Comparison of ENCODE assay signal across 1 cellular context in the genomic region with DNA sequence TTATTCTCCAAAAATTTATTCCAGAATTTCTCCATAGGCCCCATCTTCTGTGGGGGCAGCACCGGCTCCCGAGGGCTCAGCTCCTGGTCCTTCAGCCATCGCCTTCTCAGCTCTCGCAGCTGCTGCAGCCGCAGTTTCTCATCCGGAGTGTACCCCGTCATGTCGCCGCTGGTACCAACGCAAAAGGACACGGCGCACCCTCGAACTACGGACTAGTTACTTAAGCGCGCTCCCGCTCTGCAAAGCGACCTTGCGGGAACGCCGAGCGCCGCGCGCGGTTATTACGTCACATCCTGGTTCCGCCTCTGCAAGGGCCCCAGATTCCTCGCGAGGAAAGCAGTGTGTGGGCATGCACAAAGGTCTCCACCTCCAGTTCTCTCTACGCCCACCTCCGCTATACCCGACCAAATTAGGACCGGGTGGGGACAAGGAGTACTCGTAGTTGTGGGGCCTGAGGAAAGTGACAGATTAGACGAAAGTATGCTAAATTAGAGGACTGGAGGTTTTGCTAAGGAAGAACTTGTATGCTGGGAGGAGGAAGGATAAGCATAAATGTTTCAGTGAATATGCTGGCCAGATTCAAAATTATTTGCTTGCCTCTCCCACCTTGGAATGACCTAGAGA.
TF ChIP-seq lines count a peak whose summit lies in the region.

NDUFB6 (minus strand) TSS at position 260 of the 624 bp plus-strand sequence; CDS start at position 161, 99 bp downstream.

TF ChIP-seq in HepG2, 621 proteins besides CTCF, POLR2A, EP300 and RAD21 (continued from another document and continues in another):
- 0 out of 2 replicates have a peak, but pooled peaks have one; percentile 21 for TF ChIP-seq ZNF761 (CRISPR knock-in tag; conservative IDR thresholded peaks at IDR 0.05)
- TF ChIP-seq ZFP36L2 (CRISPR knock-in tag; IDR thresholded peaks at IDR 0.05) = no peak
- peak; percentile 31; the same call in 1 of the 2 replicates for TF ChIP-seq NCOA2 (CRISPR knock-in tag; IDR thresholded peaks at IDR 0.05)
- peak; percentile 95 for TF ChIP-seq ASH2L (IDR thresholded peaks at IDR 0.05; ENCODE audit: insufficient read length, low read depth, low read length)
- 0 out of 2 replicates have a peak, but pooled peaks have one; percentile 42 for TF ChIP-seq ZSCAN5A (CRISPR knock-in tag; IDR thresholded peaks at IDR 0.05; ENCODE audit: borderline replicate concordance)
- TF ChIP-seq ZNF775 (CRISPR knock-in tag; IDR thresholded peaks at IDR 0.05; ENCODE audit: borderline replicate concordance) = 0 out of 2 replicates have a peak, but pooled peaks have one; percentile 47
- no peak for TF ChIP-seq PRDM10 (CRISPR knock-in tag; IDR thresholded peaks at IDR 0.05; ENCODE audit: low read depth)
- TF ChIP-seq TBP (CRISPR knock-in tag; IDR thresholded peaks at IDR 0.05) = no peak
- peak; percentile 43; the same call in 1 of the 2 replicates for TF ChIP-seq FOXO1 (CRISPR knock-in tag; IDR thresholded peaks at IDR 0.05)
- TF ChIP-seq PHF5A (CRISPR knock-in tag; IDR thresholded peaks at IDR 0.05; ENCODE audit: low read depth, unreplicated experiment) = peak; percentile 52
- TF ChIP-seq TEAD2 (CRISPR knock-in tag; IDR thresholded peaks at IDR 0.05) = no peak
- no peak for TF ChIP-seq NFE2L1 (CRISPR knock-in tag; IDR thresholded peaks at IDR 0.05; ENCODE audit: borderline replicate concordance)
- TF ChIP-seq ZNF143 (CRISPR knock-in tag; IDR thresholded peaks at IDR 0.05) = peak; percentile 76
- no peak for TF ChIP-seq HMG20B (CRISPR knock-in tag; conservative IDR thresholded peaks at IDR 0.05)
- TF ChIP-seq NCOR1 (IDR thresholded peaks at IDR 0.05; ENCODE audit: borderline replicate concordance, low read length) = peak; percentile 45; the same call in 1 of the 2 replicates
- peak; percentile 75; the same call in 1 of the 2 replicates for TF ChIP-seq KLF11 (CRISPR knock-in tag; IDR thresholded peaks at IDR 0.05)
- peak; percentile 99 for TF ChIP-seq ZBTB14 (CRISPR knock-in tag; IDR thresholded peaks at IDR 0.05)
- TF ChIP-seq ZNF264 (CRISPR knock-in tag; IDR thresholded peaks at IDR 0.05) = no peak; the same call in 1 of the 2 replicates
- no peak for TF ChIP-seq ZMYM3 (CRISPR knock-in tag; IDR thresholded peaks at IDR 0.05)
- no peak; the same call in 1 of the 2 replicates for TF ChIP-seq ZKSCAN1 (IDR thresholded peaks at IDR 0.05; ENCODE audit: low read length)
- TF ChIP-seq, protein P1, sequence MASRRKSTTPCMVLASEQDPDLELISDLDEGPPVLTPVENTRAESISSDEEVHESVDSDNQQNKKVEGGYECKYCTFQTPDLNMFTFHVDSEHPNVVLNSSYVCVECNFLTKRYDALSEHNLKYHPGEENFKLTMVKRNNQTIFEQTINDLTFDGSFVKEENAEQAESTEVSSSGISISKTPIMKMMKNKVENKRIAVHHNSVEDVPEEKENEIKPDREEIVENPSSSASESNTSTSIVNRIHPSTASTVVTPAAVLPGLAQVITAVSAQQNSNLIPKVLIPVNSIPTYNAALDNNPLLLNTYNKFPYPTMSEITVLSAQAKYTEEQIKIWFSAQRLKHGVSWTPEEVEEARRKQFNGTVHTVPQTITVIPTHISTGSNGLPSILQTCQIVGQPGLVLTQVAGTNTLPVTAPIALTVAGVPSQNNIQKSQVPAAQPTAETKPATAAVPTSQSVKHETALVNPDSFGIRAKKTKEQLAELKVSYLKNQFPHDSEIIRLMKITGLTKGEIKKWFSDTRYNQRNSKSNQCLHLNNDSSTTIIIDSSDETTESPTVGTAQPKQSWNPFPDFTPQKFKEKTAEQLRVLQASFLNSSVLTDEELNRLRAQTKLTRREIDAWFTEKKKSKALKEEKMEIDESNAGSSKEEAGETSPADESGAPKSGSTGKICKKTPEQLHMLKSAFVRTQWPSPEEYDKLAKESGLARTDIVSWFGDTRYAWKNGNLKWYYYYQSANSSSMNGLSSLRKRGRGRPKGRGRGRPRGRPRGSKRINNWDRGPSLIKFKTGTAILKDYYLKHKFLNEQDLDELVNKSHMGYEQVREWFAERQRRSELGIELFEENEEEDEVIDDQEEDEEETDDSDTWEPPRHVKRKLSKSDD (CRISPR knock-in tag; IDR thresholded peaks at IDR 0.05; ENCODE audit: low read depth) = 0 out of 2 replicates have a peak, but pooled peaks have one; percentile 51
- no peak for TF ChIP-seq AKAP8 (CRISPR knock-in tag; IDR thresholded peaks at IDR 0.05)
- peak; percentile 68 for TF ChIP-seq XRCC5 (optimal IDR thresholded peaks at IDR 0.05; ENCODE audit: low read length)
- TF ChIP-seq JARID2 (CRISPR knock-in tag; IDR thresholded peaks at IDR 0.05; ENCODE audit: insufficient replicate concordance) = peak; percentile 9
- TF ChIP-seq ZNF780A (CRISPR knock-in tag; IDR thresholded peaks at IDR 0.05) = peak; percentile 77; the same call in 1 of the 2 replicates
- peak; percentile 44; the same call in 1 of the 2 replicates for TF ChIP-seq HOXA5 (CRISPR knock-in tag; IDR thresholded peaks at IDR 0.05)
- TF ChIP-seq, protein P2, sequence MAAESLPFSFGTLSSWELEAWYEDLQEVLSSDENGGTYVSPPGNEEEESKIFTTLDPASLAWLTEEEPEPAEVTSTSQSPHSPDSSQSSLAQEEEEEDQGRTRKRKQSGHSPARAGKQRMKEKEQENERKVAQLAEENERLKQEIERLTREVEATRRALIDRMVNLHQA (CRISPR knock-in tag; IDR thresholded peaks at IDR 0.05) = no peak
- TF ChIP-seq, protein P3, sequence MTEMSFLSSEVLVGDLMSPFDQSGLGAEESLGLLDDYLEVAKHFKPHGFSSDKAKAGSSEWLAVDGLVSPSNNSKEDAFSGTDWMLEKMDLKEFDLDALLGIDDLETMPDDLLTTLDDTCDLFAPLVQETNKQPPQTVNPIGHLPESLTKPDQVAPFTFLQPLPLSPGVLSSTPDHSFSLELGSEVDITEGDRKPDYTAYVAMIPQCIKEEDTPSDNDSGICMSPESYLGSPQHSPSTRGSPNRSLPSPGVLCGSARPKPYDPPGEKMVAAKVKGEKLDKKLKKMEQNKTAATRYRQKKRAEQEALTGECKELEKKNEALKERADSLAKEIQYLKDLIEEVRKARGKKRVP (CRISPR knock-in tag; IDR thresholded peaks at IDR 0.05) = peak in 1 of 2 experiments; percentile 51; a peak in 2 of 4 replicates
- no peak for TF ChIP-seq ZBTB39 (CRISPR knock-in tag; IDR thresholded peaks at IDR 0.05)
- TF ChIP-seq SNAPC2 (CRISPR knock-in tag; IDR thresholded peaks at IDR 0.05) = no peak
- TF ChIP-seq EZH2 (conservative IDR thresholded peaks at IDR 0.05; ENCODE audit: low read depth, low read length) = no peak
- TF ChIP-seq, protein P4, sequence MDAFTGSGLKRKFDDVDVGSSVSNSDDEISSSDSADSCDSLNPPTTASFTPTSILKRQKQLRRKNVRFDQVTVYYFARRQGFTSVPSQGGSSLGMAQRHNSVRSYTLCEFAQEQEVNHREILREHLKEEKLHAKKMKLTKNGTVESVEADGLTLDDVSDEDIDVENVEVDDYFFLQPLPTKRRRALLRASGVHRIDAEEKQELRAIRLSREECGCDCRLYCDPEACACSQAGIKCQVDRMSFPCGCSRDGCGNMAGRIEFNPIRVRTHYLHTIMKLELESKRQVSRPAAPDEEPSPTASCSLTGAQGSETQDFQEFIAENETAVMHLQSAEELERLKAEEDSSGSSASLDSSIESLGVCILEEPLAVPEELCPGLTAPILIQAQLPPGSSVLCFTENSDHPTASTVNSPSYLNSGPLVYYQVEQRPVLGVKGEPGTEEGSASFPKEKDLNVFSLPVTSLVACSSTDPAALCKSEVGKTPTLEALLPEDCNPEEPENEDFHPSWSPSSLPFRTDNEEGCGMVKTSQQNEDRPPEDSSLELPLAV (CRISPR knock-in tag; conservative IDR thresholded peaks at IDR 0.05; ENCODE audit: low read depth) = 0 out of 2 replicates have a peak, but pooled peaks have one; percentile 38
- TF ChIP-seq ZNF138 (CRISPR knock-in tag; IDR thresholded peaks at IDR 0.05; ENCODE audit: low read depth) = peak; percentile 92
- TF ChIP-seq, protein P5, sequence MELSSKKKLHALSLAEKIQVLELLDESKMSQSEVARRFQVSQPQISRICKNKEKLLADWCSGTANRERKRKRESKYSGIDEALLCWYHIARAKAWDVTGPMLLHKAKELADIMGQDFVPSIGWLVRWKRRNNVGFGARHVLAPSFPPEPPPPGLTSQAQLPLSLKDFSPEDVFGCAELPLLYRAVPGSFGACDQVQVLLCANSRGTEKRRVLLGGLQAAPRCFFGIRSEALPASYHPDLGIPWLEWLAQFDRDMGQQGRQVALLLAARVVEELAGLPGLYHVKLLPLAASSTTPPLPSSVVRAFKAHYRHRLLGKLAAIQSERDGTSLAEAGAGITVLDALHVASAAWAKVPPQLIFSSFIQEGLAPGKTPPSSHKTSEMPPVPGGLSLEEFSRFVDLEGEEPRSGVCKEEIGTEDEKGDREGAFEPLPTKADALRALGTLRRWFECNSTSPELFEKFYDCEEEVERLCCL (CRISPR knock-in tag; IDR thresholded peaks at IDR 0.05; ENCODE audit: borderline replicate concordance) = no peak
- no peak for TF ChIP-seq HOXA7 (CRISPR knock-in tag; IDR thresholded peaks at IDR 0.05)
- TF ChIP-seq ZNF737 (CRISPR knock-in tag; IDR thresholded peaks at IDR 0.05; ENCODE audit: borderline replicate concordance) = no peak
- TF ChIP-seq GMEB1 (CRISPR knock-in tag; IDR thresholded peaks at IDR 0.05; ENCODE audit: borderline replicate concordance) = peak; percentile 86
- TF ChIP-seq CBX2 (IDR thresholded peaks at IDR 0.05; ENCODE audit: low read depth, low read length) = no peak
- TF ChIP-seq CBX2 (CRISPR knock-in tag; IDR thresholded peaks at IDR 0.05; ENCODE audit: low read depth) = no peak
- no peak for TF ChIP-seq GFI1 (CRISPR knock-in tag; IDR thresholded peaks at IDR 0.05; ENCODE audit: borderline replicate concordance)
- no peak; the same call in 1 of the 2 replicates for TF ChIP-seq SSRP1 (CRISPR knock-in tag; IDR thresholded peaks at IDR 0.05)
- TF ChIP-seq ATAD3A (CRISPR knock-in tag; IDR thresholded peaks at IDR 0.05) = no peak
- TF ChIP-seq MAFG (CRISPR knock-in tag; IDR thresholded peaks at IDR 0.05) = no peak
